ENCODE assay signal across 8 cellular contexts in genomic region chr9:106859957-106860715, GRCh38. TPM values are rescaled to one million over a fixed set of nuclear protein-coding genes. Genes with fewer than 3 reads are reported as not detected.
DNase-seq lines count a peak whose midpoint lies in the region; ATAC-seq and TF ChIP-seq lines count a peak whose summit lies in the region.

No MANE protein-coding gene starts in this region.

- H3K36me3 Mint-ChIP-seq in CD4-positive, alpha-beta memory T cell = peaks cover 0 to 3% of the 10 kb centered on the region in 2 donors

- intact Hi-C loops in CD4-positive, alpha-beta memory T cell (cut with micrococcal nuclease) = no loop called here

- H3K4me3 ChIP-seq in CD4-positive, alpha-beta memory T cell (ENCODE audit: low read length in 2 of 2) = no peak overlapping the region
- H3K4me3 ChIP-seq in fibroblast of lung (replicated peaks in 1 of 4; ENCODE audit: control extremely low read depth in 1 of 4, insufficient read depth in 1 of 4, low read depth in 3 of 4, low read length in 4 of 4) = peak overlapping the region; percentile 69 to 90 (median 80)
- H3K4me3 ChIP-seq in neuronal stem cell (ENCODE audit: low read length in 2 of 2) = peak overlapping the region; percentile 94

- peaks cover 35 to 51% of the 10 kb centered on the region in 2 donors for H3K27me3 Mint-ChIP-seq in CD4-positive, alpha-beta memory T cell

- no CpG with 5 or more reads among the region's 43 CpGs for WGBS in neuronal stem cell (ENCODE audit: extremely low coverage in 2 of 2, insufficient read length in 2 of 2, insufficient replicate concordance in 1 of 2), 2 donors

- H3K27ac ChIP-seq in CD4-positive, alpha-beta memory T cell (ENCODE audit: low read depth, low read length) = no peak overlapping the region
- H3K27ac ChIP-seq in fibroblast of lung (ENCODE audit: insufficient read depth, low read length) (peak overlapping the region; percentile 65), neuronal stem cell (replicated peaks; ENCODE audit: low read length) (peak overlapping the region; percentile 86)

- H2AFZ ChIP-seq in fibroblast of lung (ENCODE audit: low read length) (peak overlapping the region; percentile 87), neuronal stem cell (ENCODE audit: low read length) (peak overlapping the region; percentile 86)

- no peaks in the 10 kb centered on the region for H3K79me1 ChIP-seq in neuronal stem cell (ENCODE audit: low read depth, low read length)

- H2BK12ac ChIP-seq in neuronal stem cell (ENCODE audit: low read length) = no peak overlapping the region

- H3K27me3 ChIP-seq in CD4-positive, alpha-beta memory T cell (ENCODE audit: insufficient read depth, low read length) = peaks cover 19% of the 10 kb centered on the region
- H3K27me3 ChIP-seq in fibroblast of lung (ENCODE audit: control insufficient read depth, insufficient read depth, low read length) (no peaks in the 10 kb centered on the region), neuronal stem cell (ENCODE audit: control insufficient read depth in 3 of 3, insufficient read depth in 3 of 3, low read depth in 1 of 3, low read length in 3 of 3) (no peaks in the 10 kb centered on the region)

- no peaks in the 10 kb centered on the region for H3K4me1 ChIP-seq in CD4-positive, alpha-beta memory T cell (ENCODE audit: insufficient read depth, low read length)
- H3K4me1 ChIP-seq in fibroblast of lung (ENCODE audit: control insufficient read depth, extremely low read depth, insufficient read depth, low read length) (no peaks in the 10 kb centered on the region), neuronal stem cell (ENCODE audit: control insufficient read depth in 2 of 2, insufficient read depth in 1 of 2, low read depth in 1 of 2, low read length in 2 of 2) (no peaks in the 10 kb centered on the region)

- no peaks in the 10 kb centered on the region for H3K36me3 ChIP-seq in CD4-positive, alpha-beta memory T cell (ENCODE audit: insufficient read depth, low read length)
- no peaks in the 10 kb centered on the region for H3K36me3 ChIP-seq in fibroblast of lung (ENCODE audit: control insufficient read depth, insufficient read depth, low read length)
- H3K36me3 ChIP-seq in neuronal stem cell (replicated peaks in 1 of 2; ENCODE audit: control insufficient read depth in 2 of 2, insufficient read depth in 2 of 2, low read length in 2 of 2) = no peaks in the 10 kb centered on the region

- H3K9me3 ChIP-seq in CD4-positive, alpha-beta memory T cell (ENCODE audit: control insufficient read depth in 1 of 2, low read length in 2 of 2) = no peaks in the 10 kb centered on the region
- H3K9me3 ChIP-seq in fibroblast of lung (ENCODE audit: control insufficient read depth, insufficient read depth, low read depth, low read length) (no peaks in the 10 kb centered on the region), neuronal stem cell (replicated peaks in 1 of 2; ENCODE audit: control insufficient read depth in 2 of 2, insufficient read depth in 1 of 2, low read depth in 1 of 2, low read length in 2 of 2) (peaks cover 0 to 19% of the 10 kb centered on the region in 2 donors)

- H3K79me2 ChIP-seq in fibroblast of lung (ENCODE audit: control insufficient read depth, insufficient read depth, low read length) = peaks cover 13% of the 10 kb centered on the region

- DNase-seq in CD4-positive, alpha-beta memory T cell = no peak
- peak; percentile 19 for DNase-seq in NCI-H2227 treated with DMSO at 0.1 percent for 48 hours (lab: John Stamatoyannopoulos, UW)
- peak; percentile 30 to 43 for DNase-seq in fibroblast of lung (ENCODE audit: low read depth in 2 of 2)
- peak; percentile 60 for DNase-seq in neuronal stem cell (ENCODE audit: low spot score)
- no peak for DNase-seq in T-helper 9 cell
- DNase-seq in activated CD4-positive, alpha-beta T cell treated with anti-CD3 and anti-CD28 coated beads for 1 hour = no peak

- CTCF ChIA-PET in CD4-positive, alpha-beta memory T cell (lab: Charles Lee; ENCODE audit: partially characterized antibody) = no interaction called here

- POLR2A ChIA-PET in CD4-positive, alpha-beta memory T cell (lab: Charles Lee; ENCODE audit: partially characterized antibody) = no interaction called here

- H3K23ac ChIP-seq in neuronal stem cell (ENCODE audit: low read depth, low read length, poor library complexity) = peak overlapping the region; percentile 32

- H2BK5ac ChIP-seq in neuronal stem cell (ENCODE audit: low read length) = peak overlapping the region; percentile 98

- no peak overlapping the region for H3K27ac Mint-ChIP-seq in CD4-positive, alpha-beta memory T cell

- ATAC-seq in HG03571 (IDR thresholded peaks at IDR 0.05; ENCODE audit: unreplicated experiment) = no peak
- no peak for ATAC-seq in HG02623 (IDR thresholded peaks at IDR 0.05; ENCODE audit: unreplicated experiment)

- H3K4me3 Mint-ChIP-seq in CD4-positive, alpha-beta memory T cell = peak overlapping the region in 5 of 8 donors; percentile 5 to 63 (median 23)

- TF ChIP-seq CTCF in fibroblast of lung (conservative IDR thresholded peaks at IDR 0.05 in 1 of 2, IDR thresholded peaks at IDR 0.05 in 1 of 2; ENCODE audit: low read depth in 1 of 2, low read length in 2 of 2) = no peak

- peak overlapping the region; percentile 86 for H3K4ac ChIP-seq in neuronal stem cell (ENCODE audit: low read length)

- H3K9me3 Mint-ChIP-seq in CD4-positive, alpha-beta memory T cell = peaks cover 0 to 35% (median 18%) of the 10 kb centered on the region in 8 donors

- peak overlapping the region; percentile 98 for H3K18ac ChIP-seq in neuronal stem cell (ENCODE audit: low read length)

- peak overlapping the region; percentile 83 for H2BK120ac ChIP-seq in neuronal stem cell (ENCODE audit: low read depth, low read length)

- no peak overlapping the region for H4K91ac ChIP-seq in neuronal stem cell (ENCODE audit: low read depth, low read length, poor library complexity)

- H4K8ac ChIP-seq in neuronal stem cell (ENCODE audit: low read depth, low read length) = no peak overlapping the region

- peak overlapping the region; percentile 77 for H3K4me2 ChIP-seq in fibroblast of lung (ENCODE audit: extremely low read depth, insufficient read depth, low read length)
- H3K4me2 ChIP-seq in neuronal stem cell (ENCODE audit: insufficient read depth, low read length, poor library complexity, severe bottlenecking) = peak overlapping the region; percentile 54

- H2BK15ac ChIP-seq in neuronal stem cell (ENCODE audit: low read length) = peak overlapping the region; percentile 14

- no peak overlapping the region for H3K14ac ChIP-seq in neuronal stem cell (ENCODE audit: low read length)

- H3K4me1 Mint-ChIP-seq in CD4-positive, alpha-beta memory T cell = peaks cover 0 to 27% (median 3%) of the 10 kb centered on the region in 4 donors

- no peaks in the 10 kb centered on the region for H4K20me1 ChIP-seq in fibroblast of lung (ENCODE audit: control insufficient read depth, extremely low read depth, insufficient read depth, low read length)

- peak overlapping the region; percentile 59 for H3K9ac ChIP-seq in fibroblast of lung (ENCODE audit: insufficient read depth, low read length)
- peak overlapping the region; percentile 87 for H3K9ac ChIP-seq in neuronal stem cell (ENCODE audit: low read depth, low read length, poor library complexity)

- H2AK5ac ChIP-seq in neuronal stem cell (ENCODE audit: low read depth, low read length) = peak overlapping the region; percentile 68

RNA-seq across cellular contexts. Expression of gene ZNF462, which starts 2.8 kb away (rescaled TPM):
- 1 to 10 TPM; 1.0 to 2.8 TPM for total RNA-seq in CD4-positive, alpha-beta memory T cell
- polyA plus RNA-seq in CD4-positive, alpha-beta memory T cell = 1 to 10 TPM in 1 of 2 donors, not detected in 1; 1.8 TPM
- total RNA-seq in fibroblast of lung = 19.5 and 27.4 TPM in 2 replicates
- 6.0 and 6.3 TPM in 2 replicates for polyA plus RNA-seq in fibroblast of lung
- polyA plus RNA-seq in fibroblast of lung (2012) = 5.3 and 7.5 TPM in 2 replicates
- 34.8 and 37.5 TPM in 2 replicates for polyA minus RNA-seq in fibroblast of lung (ENCODE audit: low replicate concordance)
- 23.7 TPM for polyA plus RNA-seq in neuronal stem cell (2013, experiment 1 of 2)
- polyA plus RNA-seq in neuronal stem cell (2013, experiment 2 of 2) = 26.0 TPM

Comparison
In these comparisons a context has a peak if more than half of its experiments do, and no peak if none do; other contexts are left out.
1. DNase-seq: peak in NCI-H2227 treated with DMSO at 0.1 percent for 48 hours (single experiment), fibroblast of lung (2 of 2) and neuronal stem cell (single experiment); none in CD4-positive, alpha-beta memory T cell (0 of 5), T-helper 9 cell (single experiment) and activated CD4-positive, alpha-beta T cell treated with anti-CD3 and anti-CD28 coated beads for 1 hour (single experiment).
2. H3K4me3 ChIP-seq: peak in fibroblast of lung (4 of 4) and neuronal stem cell (2 of 2); none in CD4-positive, alpha-beta memory T cell (0 of 2).